In genomic region chr16:10831899-10832886, GRCh38 we compare ENCODE assay signal across 19 cellular contexts. TPM values are rescaled to one million over a fixed set of nuclear protein-coding genes. Genes with fewer than 3 reads are reported as not detected.
A peak's percentile ranks its signal among the peaks of the same experiment; 100 is the strongest.
DNase-seq lines count a peak whose midpoint lies in the region; ATAC-seq and TF ChIP-seq lines count a peak whose summit lies in the region.
"Had no signal": no experiment of that assay in that cellular context is flagged by ENCODE, and none has a peak within 500 bp of the region (broad histone marks: within the 10 kb centered on the region; RNA-seq: fewer than 3 reads in every experiment).

No MANE protein-coding gene starts in this region.

- TF ChIP-seq CTCF in lower lobe of right lung (IDR thresholded peaks at IDR 0.05), result no peak
- no peak for TF ChIP-seq CTCF in tibial artery (IDR thresholded peaks at IDR 0.05)
- TF ChIP-seq CTCF in mammary epithelial cell (conservative IDR thresholded peaks at IDR 0.05 in 1 of 2, IDR thresholded peaks at IDR 0.05 in 1 of 2; ENCODE audit: extremely low read depth in 1 of 2, insufficient read depth in 1 of 2, low read depth in 1 of 2, low read length in 2 of 2), result no peak

- in situ Hi-C loops in mammary epithelial cell (cut with MboI; ENCODE audit: low sequenced_read_pairs in 2 of 2), result no loop called here

- WGBS in mammary epithelial cell (ENCODE audit: low coverage, missing lambda C conversion rate), result 88% methylated on average over 6 of the region's 10 CpGs

- H4K20me1 ChIP-seq in BLaER1 treated with 17β-estradiol and CSF1 and Interleukin-3, amounts not matched to agents 10 nM and 100 nM, result no peaks in the 10 kb centered on the region
- no peaks in the 10 kb centered on the region for H4K20me1 ChIP-seq in mammary epithelial cell (ENCODE audit: insufficient read depth, low read length)

- peak overlapping the region; percentile 2 to 56 (median 52); a peak in 17 of 22 replicates for H3K4me2 ChIP-seq in BLaER1 treated with 17β-estradiol and CSF1 and Interleukin-3, amounts not matched to agents 10 nM and 100 nM
- no peak overlapping the region for H3K4me2 ChIP-seq in mammary epithelial cell (ENCODE audit: insufficient read depth, low read depth, low read length)

- CTCF ChIA-PET in mammary epithelial cell (lab: Charles Lee; ENCODE audit: low non-redundant PET), result no interaction called here

- intact Hi-C loops in lower lobe of right lung (cut with DNase I), result no loop called here
- intact Hi-C loops in tibial artery (cut with DNase I; ENCODE audit: low total_unique reads), result loop anchor here (10.0 kb wide), 1 partner anchor 307 kb away; no protein-coding TSS in a partner anchor
- intact Hi-C loops in mammary epithelial cell (cut with micrococcal nuclease), result no loop called here

- peaks cover 0 to 14% (median 5%) of the 10 kb centered on the region in 11 experiments; a peak in 7 of 22 replicates for H3K9me3 ChIP-seq in BLaER1 treated with 17β-estradiol and CSF1 and Interleukin-3, amounts not matched to agents 10 nM and 100 nM (replicated peaks in 1 of 11)
- no peaks in the 10 kb centered on the region for H3K9me3 ChIP-seq in lower lobe of right lung
- H3K9me3 ChIP-seq in tibial artery, result no peaks in the 10 kb centered on the region
- H3K9me3 ChIP-seq in mammary epithelial cell (replicated peaks; ENCODE audit: insufficient read depth, low read length), result no peaks in the 10 kb centered on the region
- H3K9me3 ChIP-seq: SJCRH30 had no signal

- no peaks in the 10 kb centered on the region for H3K27me3 ChIP-seq in BLaER1 treated with 17β-estradiol and CSF1 and Interleukin-3, amounts not matched to agents 10 nM and 100 nM
- H3K27me3 ChIP-seq in H7 (ENCODE audit: control insufficient read depth, insufficient read depth, low read length) (no peaks in the 10 kb centered on the region), lower lobe of right lung (ENCODE audit: low read depth) (no peaks in the 10 kb centered on the region), tibial artery (no peaks in the 10 kb centered on the region), mammary epithelial cell (ENCODE audit: insufficient read depth, low read length) (no peaks in the 10 kb centered on the region)

- peak in 1 of 2 donors; percentile 3 for ATAC-seq in lower lobe of right lung
- ATAC-seq in GM21529 (IDR thresholded peaks at IDR 0.05; ENCODE audit: unreplicated experiment), result no peak
- ATAC-seq: HCT116, PC-3 had no signal

- BruUV-seq in mammary epithelial cell (replicated peaks; lab: Mats Ljungman, UMichigan), result no TSS peak

- 0 out of 22 replicates have a peak overlapping the region, but pooled peaks of 1 of the 11 experiments have one; percentile 5 for H3K9ac ChIP-seq in BLaER1 treated with 17β-estradiol and CSF1 and Interleukin-3, amounts not matched to agents 10 nM and 100 nM
- no peak overlapping the region for H3K9ac ChIP-seq in mammary epithelial cell (ENCODE audit: insufficient read depth, low read length)
- H3K9ac ChIP-seq: GM23248 had no signal

- H3K4me3 ChIP-seq in BLaER1 treated with 17β-estradiol and CSF1 and Interleukin-3, amounts not matched to agents 10 nM and 100 nM, result no peak overlapping the region
- no peak overlapping the region for H3K4me3 ChIP-seq in H7 (ENCODE audit: insufficient read depth, low read depth, low read length)
- no peak overlapping the region for H3K4me3 ChIP-seq in lower lobe of right lung
- no peak overlapping the region for H3K4me3 ChIP-seq in tibial artery
- no peak overlapping the region for H3K4me3 ChIP-seq in mammary epithelial cell (replicated peaks in 1 of 3; ENCODE audit: insufficient read depth in 1 of 3, low read depth in 2 of 3, low read length in 3 of 3)
- H3K4me3 ChIP-seq: GM23248, SJCRH30 had no signal

- H3K79me2 ChIP-seq in mammary epithelial cell (ENCODE audit: insufficient read depth, low read length), result no peaks in the 10 kb centered on the region

- no peaks in the 10 kb centered on the region for H3K36me3 ChIP-seq in BLaER1 treated with 17β-estradiol and CSF1 and Interleukin-3, amounts not matched to agents 10 nM and 100 nM
- H3K36me3 ChIP-seq in H7 (replicated peaks; ENCODE audit: control insufficient read depth, insufficient read depth, low read length) (no peaks in the 10 kb centered on the region), lower lobe of right lung (no peaks in the 10 kb centered on the region), tibial artery (no peaks in the 10 kb centered on the region), mammary epithelial cell (ENCODE audit: insufficient read depth, low read length) (no peaks in the 10 kb centered on the region)
- H3K36me3 ChIP-seq: SJCRH30 had no signal

- peak; percentile 28 for DNase-seq in H7
- DNase-seq in lower lobe of right lung, result no peak
- peak; percentile 33 to 52 for DNase-seq in tibial artery
- no peak for DNase-seq in activated CD4-positive, CD25-positive, alpha-beta regulatory T cell (lab: John Stamatoyannopoulos, UW)
- no peak for DNase-seq in mammary epithelial cell
- DNase-seq: CD4-positive, alpha-beta memory T cell; GM23248; NCI-H1436; NCI-H2029; NCI-H2171; NCI-H446 treated with DMSO at 0.1 percent for 48 hours; NK-92 treated with Interleukin-12 subunit alpha and Interleukin-12 subunit beta, amount 100 ng/mL, for 24 hours; PC-3; SJCRH30 had no signal

- H2AFZ ChIP-seq in mammary epithelial cell (ENCODE audit: low read depth, low read length), result no peak overlapping the region
- H2AFZ ChIP-seq: GM23248 had no signal

- dilution Hi-C loops in mammary epithelial cell (cut with HindIII; ENCODE audit: low sequenced_read_pairs), result no loop called here

- peaks cover 36 to 57% (median 40%) of the 10 kb centered on the region in 10 experiments for H3K4me1 ChIP-seq in BLaER1 treated with 17β-estradiol and CSF1 and Interleukin-3, amounts not matched to agents 10 nM and 100 nM
- peaks cover 38% of the 10 kb centered on the region for H3K4me1 ChIP-seq in lower lobe of right lung
- peaks cover 0 to 28% (median 24%) of the 10 kb centered on the region in 4 donors for H3K4me1 ChIP-seq in tibial artery
- H3K4me1 ChIP-seq in mammary epithelial cell (ENCODE audit: insufficient read depth, low read length), result peaks cover 23% of the 10 kb centered on the region

- H3K27ac ChIP-seq in BLaER1 treated with 17β-estradiol and CSF1 and Interleukin-3, amounts not matched to agents 10 nM and 100 nM, result peak overlapping the region in 1 of 11 experiments; percentile 26; a peak in 2 of 22 replicates
- H3K27ac ChIP-seq in lower lobe of right lung (peak overlapping the region; percentile 48), tibial artery (no peak overlapping the region), mammary epithelial cell (ENCODE audit: insufficient read depth, low read depth, low read length) (no peak overlapping the region)
- H3K27ac ChIP-seq: GM23248, RWPE1, SJCRH30 had no signal

RNA-seq across cellular contexts. Expression of gene TVP23A, which starts 13.6 kb away (rescaled TPM):
- 0.26 and 0.55 TPM in 2 replicates for total RNA-seq in H7 (2014; rRNA removed; shearing (Covaris generic))
- total RNA-seq in lower lobe of right lung, result 0.24 TPM
- total RNA-seq in mammary epithelial cell, result not detected
- not detected for polyA plus RNA-seq in mammary epithelial cell
- polyA minus RNA-seq in mammary epithelial cell, result not detected
- total RNA-seq: A673; CD4-positive, alpha-beta memory T cell; GM23248; PC-3; SJCRH30 had no signal

RNA-seq across cellular contexts. Expression of gene CIITA, which starts 44.8 kb away (rescaled TPM):
- total RNA-seq in H7 (2014; rRNA removed; shearing (Covaris generic)), result not detected in 2 replicates
- total RNA-seq in lower lobe of right lung, result 119 TPM
- total RNA-seq in mammary epithelial cell, result under 1 TPM; 0.17 to 0.35 TPM
- 0.05 TPM for polyA plus RNA-seq in mammary epithelial cell
- not detected for polyA minus RNA-seq in mammary epithelial cell
- total RNA-seq: A673, GM23248, PC-3 had no signal

Comparison
In these comparisons a context has a peak if more than half of its experiments do, and no peak if none do; other contexts are left out.
1. DNase-seq: peak in H7 (single experiment) and tibial artery (2 of 2); none in lower lobe of right lung (single experiment), activated CD4-positive, CD25-positive, alpha-beta regulatory T cell (0 of 4) and mammary epithelial cell (single experiment).
2. RNA of gene CIITA, which starts 44.8 kb away (total RNA-seq): 119 TPM in lower lobe of right lung (single experiment); 0.17 to 0.35 TPM in mammary epithelial cell and not detected in H7; every median in the first group is over 10 times any median in the second.